Comparison of ENCODE assay signal across 9 cellular contexts in genomic region chr7:117269895-117270294, GRCh38. TPM values are rescaled to one million over a fixed set of nuclear protein-coding genes. Genes with fewer than 3 reads are reported as not detected.
DNase-seq lines count a peak whose midpoint lies in the region; ATAC-seq, FAIRE-seq and TF ChIP-seq lines count a peak whose summit lies in the region.
"Had no signal": no experiment of that assay in that cellular context is flagged by ENCODE, and none has a peak within 500 bp of the region (broad histone marks: within the 10 kb centered on the region; RNA-seq: fewer than 3 reads in every experiment).

No MANE protein-coding gene starts in this region.

- H3K9ac ChIP-seq in astrocyte (ENCODE audit: low read length) = peak overlapping the region; percentile 79

- H2AFZ ChIP-seq in astrocyte (ENCODE audit: low read depth, low read length) = no peak overlapping the region

- peak; percentile 93 for DNase-seq in HFFc6
- peak; percentile 88 for DNase-seq in astrocyte (ENCODE audit: low read depth)
- peak; percentile 54 to 70 for DNase-seq in foreskin fibroblast
- DNase-seq in stromal cell of bone marrow (ENCODE audit: low read depth) = peak; percentile 75
- no peak for DNase-seq in stimulated activated CD4-positive, alpha-beta T cell treated with anti-CD3 and anti-CD28 coated beads, Interleukin-4, amount 100 ng/mL, for 1 hour
- no peak for DNase-seq in GM10248 (ENCODE audit: extremely low spot score)
- DNase-seq: Peyer's patch had no signal

- H3K36me3 ChIP-seq in astrocyte (ENCODE audit: insufficient read depth, low read length) = no peaks in the 10 kb centered on the region
- H3K36me3 ChIP-seq: Peyer's patch, thoracic aorta had no signal

- H3K4me3 Mint-ChIP-seq in HFFc6 (peak overlapping the region; percentile 78), astrocyte (ENCODE audit: unreplicated experiment) (no peak overlapping the region)

- H3K27ac ChIP-seq in astrocyte (ENCODE audit: low read depth, low read length) = peak overlapping the region; percentile 97
- H3K27ac ChIP-seq: Peyer's patch, thoracic aorta had no signal

- no peaks in the 10 kb centered on the region for H3K9me3 ChIP-seq in astrocyte (ENCODE audit: insufficient read depth, low read depth, low read length)
- H3K9me3 ChIP-seq: thoracic aorta had no signal

- H3K9me3 Mint-ChIP-seq in HFFc6 (no peaks in the 10 kb centered on the region), astrocyte (ENCODE audit: unreplicated experiment) (no peaks in the 10 kb centered on the region)

- H3K4me1 Mint-ChIP-seq in HFFc6 (ENCODE audit: low read depth) (peaks cover 42% of the 10 kb centered on the region), astrocyte (ENCODE audit: low read depth, unreplicated experiment) (peaks cover 15% of the 10 kb centered on the region)

- CTCF ChIA-PET in GM10248 (lab: Yijun Ruan, JAX) = no interaction called here

- no peak for TF ChIP-seq CTCF in HFFc6 (IDR thresholded peaks at IDR 0.05)
- no peak for TF ChIP-seq CTCF in astrocyte (IDR thresholded peaks at IDR 0.05; ENCODE audit: insufficient read depth, low read depth, low read length)
- no peak for TF ChIP-seq CTCF in foreskin fibroblast (IDR thresholded peaks at IDR 0.05; ENCODE audit: low read depth, low read length)
- no peak for TF ChIP-seq CTCF in GM10248 (IDR thresholded peaks at IDR 0.05; ENCODE audit: control extremely low read depth, extremely low read depth, low read depth, missing control alignments)

- peaks cover 19% of the 10 kb centered on the region for H3K4me1 ChIP-seq in astrocyte (ENCODE audit: insufficient read depth, low read length)
- H3K4me1 ChIP-seq: Peyer's patch had no signal

- no peak for ATAC-seq in HG03196 (IDR thresholded peaks at IDR 0.05; ENCODE audit: unreplicated experiment)

- H3K36me3 Mint-ChIP-seq in HFFc6 (ENCODE audit: low read depth) = peaks cover 10% of the 10 kb centered on the region; the same call in 1 of the 2 replicates
- H3K36me3 Mint-ChIP-seq in astrocyte (ENCODE audit: low read depth, unreplicated experiment) = no peaks in the 10 kb centered on the region

- H4K20me1 ChIP-seq in astrocyte (ENCODE audit: insufficient read depth, low read length) = no peaks in the 10 kb centered on the region

- H3K79me2 ChIP-seq in astrocyte (ENCODE audit: insufficient read depth, low read length) = no peaks in the 10 kb centered on the region

- no peaks in the 10 kb centered on the region; the same call in 1 of the 2 replicates for H3K27me3 Mint-ChIP-seq in HFFc6 (ENCODE audit: insufficient read depth)
- no peaks in the 10 kb centered on the region for H3K27me3 Mint-ChIP-seq in astrocyte (ENCODE audit: low read depth, unreplicated experiment)

- no peak for FAIRE-seq in astrocyte (lab: Jason Lieb, UNC)

- POLR2A ChIA-PET in GM10248 (lab: Yijun Ruan, JAX) = no interaction called here

- H3K27ac Mint-ChIP-seq in HFFc6 (peak overlapping the region; percentile 96), astrocyte (ENCODE audit: unreplicated experiment) (peak overlapping the region; percentile 98)

- H3K27me3 ChIP-seq in astrocyte (ENCODE audit: insufficient read depth, low read length) = no peaks in the 10 kb centered on the region
- H3K27me3 ChIP-seq: Peyer's patch had no signal

- H3K4me2 ChIP-seq in astrocyte (ENCODE audit: low read length) = peak overlapping the region; percentile 74

- peak overlapping the region; percentile 33 for H3K4me3 ChIP-seq in astrocyte (ENCODE audit: insufficient read depth, low read depth, low read length)
- no peak overlapping the region for H3K4me3 ChIP-seq in foreskin fibroblast (ENCODE audit: low read depth in 1 of 2, low read length in 2 of 2)
- H3K4me3 ChIP-seq: Peyer's patch, thoracic aorta had no signal

RNA-seq across cellular contexts. Expression of gene WNT2, which starts 53.0 kb away (rescaled TPM):
- total RNA-seq in HFFc6 (2021; fragmentation: NEBNext Ultra II Directional; extraction: Animal tissue kit (Norgen Biotek cat#: 25700)) = not detected
- 0.07 and 0.24 TPM in 2 replicates for total RNA-seq in astrocyte
- total RNA-seq: Peyer's patch had no signal

Comparison
In these comparisons a context has a peak if more than half of its experiments do, and no peak if none do; other contexts are left out.
1. DNase-seq: peak in HFFc6 (single experiment), astrocyte (single experiment), foreskin fibroblast (2 of 2) and stromal cell of bone marrow (single experiment); none in stimulated activated CD4-positive, alpha-beta T cell treated with anti-CD3 and anti-CD28 coated beads, Interleukin-4, amount 100 ng/mL, for 1 hour (single experiment) and GM10248 (single experiment).